Comparison of ENCODE assay signal across 8 cellular contexts in genomic region chr1:55781944-55782482, GRCh38.
DNase-seq lines count a peak whose midpoint lies in the region; ATAC-seq and TF ChIP-seq lines count a peak whose summit lies in the region.

No MANE protein-coding gene starts in this region.

- H3K27me3 Mint-ChIP-seq in natural killer cell treated with Interleukin-12 subunit alpha and Interleukin-12 subunit beta and Interleukin-15 and Interleukin-18, amount 100 ng/mL, for 72 hours = peaks cover 6 to 16% of the 10 kb centered on the region in 2 donors
- no peaks in the 10 kb centered on the region for H3K27me3 Mint-ChIP-seq in stimulated activated naive CD8-positive, alpha-beta T cell treated with anti-CD3 and anti-CD28 coated beads, Interleukin-15, amount 100 ng/mL, for 72 hours

- H3K27ac ChIP-seq in epithelial cell of prostate (no peak overlapping the region), prostate gland (no peak overlapping the region)

- H3K4me3 ChIP-seq in prostate gland = no peak overlapping the region

- no peaks in the 10 kb centered on the region for H3K9me3 Mint-ChIP-seq in natural killer cell treated with Interleukin-12 subunit alpha and Interleukin-12 subunit beta and Interleukin-15 and Interleukin-18, amount 100 ng/mL, for 72 hours
- H3K9me3 Mint-ChIP-seq in stimulated activated naive CD8-positive, alpha-beta T cell treated with anti-CD3 and anti-CD28 coated beads, Interleukin-15, amount 100 ng/mL, for 72 hours = peaks cover 0 to 3% of the 10 kb centered on the region in 2 donors

- no peak overlapping the region for H3K27ac Mint-ChIP-seq in natural killer cell treated with Interleukin-12 subunit alpha and Interleukin-12 subunit beta and Interleukin-15 and Interleukin-18, amount 100 ng/mL, for 72 hours
- H3K27ac Mint-ChIP-seq in stimulated activated naive CD8-positive, alpha-beta T cell treated with anti-CD3 and anti-CD28 coated beads, Interleukin-15, amount 100 ng/mL, for 72 hours = no peak overlapping the region

- ATAC-seq in natural killer cell treated with Interleukin-12 subunit alpha and Interleukin-12 subunit beta and Interleukin-15 and Interleukin-18, amount 100 ng/mL, for 72 hours = no peak
- no peak for ATAC-seq in stimulated activated naive CD8-positive, alpha-beta T cell treated with anti-CD3 and anti-CD28 coated beads, Interleukin-15, amount 100 ng/mL, for 72 hours

- DNase-seq in DMS53 treated with DMSO at 0.1 percent for 48 hours (lab: John Stamatoyannopoulos, UW; ENCODE audit: unreplicated experiment) = peak; percentile 53
- peak; percentile 81 for DNase-seq in NCI-H2029 treated with DMSO at 0.1 percent for 48 hours (lab: John Stamatoyannopoulos, UW)
- DNase-seq in epithelial cell of prostate (ENCODE audit: low read depth, low spot score) = peak; percentile 83
- DNase-seq in prostate gland (ENCODE audit: low spot score) = peak; percentile 22
- DNase-seq in natural killer cell treated with Interleukin-12 subunit alpha and Interleukin-12 subunit beta and Interleukin-15 and Interleukin-18, amount 100 ng/mL, for 72 hours (ENCODE audit: low spot score) = no peak
- DNase-seq in stimulated activated naive CD8-positive, alpha-beta T cell treated with anti-CD3 and anti-CD28 coated beads, Interleukin-15, amount 100 ng/mL, for 72 hours = no peak
- no peak for DNase-seq in HuH-7.5 (ENCODE audit: low spot score)
- DNase-seq in HT-29 (ENCODE audit: low spot score) = no peak

- no peaks in the 10 kb centered on the region for H3K27me3 ChIP-seq in prostate gland (replicated peaks; ENCODE audit: insufficient read depth)

- 20% methylated on average over 3 of the region's 3 CpGs for WGBS in prostate gland

- H3K4me1 Mint-ChIP-seq in natural killer cell treated with Interleukin-12 subunit alpha and Interleukin-12 subunit beta and Interleukin-15 and Interleukin-18, amount 100 ng/mL, for 72 hours (ENCODE audit: low read depth in 2 of 2) = no peaks in the 10 kb centered on the region
- H3K4me1 Mint-ChIP-seq in stimulated activated naive CD8-positive, alpha-beta T cell treated with anti-CD3 and anti-CD28 coated beads, Interleukin-15, amount 100 ng/mL, for 72 hours = no peaks in the 10 kb centered on the region

- H3K36me3 ChIP-seq in prostate gland = no peaks in the 10 kb centered on the region

- TF ChIP-seq POLR2A in prostate gland (IDR thresholded peaks at IDR 0.05) = no peak

- no peaks in the 10 kb centered on the region for H3K36me3 Mint-ChIP-seq in natural killer cell treated with Interleukin-12 subunit alpha and Interleukin-12 subunit beta and Interleukin-15 and Interleukin-18, amount 100 ng/mL, for 72 hours

- no peaks in the 10 kb centered on the region for H3K9me3 ChIP-seq in prostate gland

- H3K4me3 Mint-ChIP-seq in natural killer cell treated with Interleukin-12 subunit alpha and Interleukin-12 subunit beta and Interleukin-15 and Interleukin-18, amount 100 ng/mL, for 72 hours = no peak overlapping the region
- H3K4me3 Mint-ChIP-seq in stimulated activated naive CD8-positive, alpha-beta T cell treated with anti-CD3 and anti-CD28 coated beads, Interleukin-15, amount 100 ng/mL, for 72 hours = no peak overlapping the region

- intact Hi-C loops in prostate gland (cut with DNase I) = no loop called here

- TF ChIP-seq CTCF in prostate gland (IDR thresholded peaks at IDR 0.05) = no peak

- H3K4me1 ChIP-seq in prostate gland (replicated peaks) = no peaks in the 10 kb centered on the region

Comparison
In these comparisons a context has a peak if more than half of its experiments do, and no peak if none do; other contexts are left out.
1. DNase-seq: peak in DMS53 treated with DMSO at 0.1 percent for 48 hours (single experiment), NCI-H2029 treated with DMSO at 0.1 percent for 48 hours (single experiment), epithelial cell of prostate (single experiment) and prostate gland (single experiment); none in natural killer cell treated with Interleukin-12 subunit alpha and Interleukin-12 subunit beta and Interleukin-15 and Interleukin-18, amount 100 ng/mL, for 72 hours (single experiment), stimulated activated naive CD8-positive, alpha-beta T cell treated with anti-CD3 and anti-CD28 coated beads, Interleukin-15, amount 100 ng/mL, for 72 hours (0 of 2), HuH-7.5 (single experiment) and HT-29 (single experiment).